In genomic region chr12:50283230-50283923, GRCh38 we compare ENCODE assay signal across 8 cellular contexts. TPM values are rescaled to one million over a fixed set of nuclear protein-coding genes. Genes with fewer than 3 reads are reported as not detected.
DNase-seq lines count a peak whose midpoint lies in the region; ATAC-seq and TF ChIP-seq lines count a peak whose summit lies in the region.

Gene LIMA1, minus strand, starts transcription at chr12:50283520. Its CDS starts 34,769 bp downstream, at chr12:50248751.

- peak; percentile 56; the same call in 1 of the 2 replicates for TF ChIP-seq CTCF in Panc1 (IDR thresholded peaks at IDR 0.05)

- H3K4me1 ChIP-seq in Panc1 (ENCODE audit: control insufficient read depth, insufficient read depth, low read length) = peaks cover 44% of the 10 kb centered on the region
- H3K4me1 ChIP-seq in muscle layer of colon (ENCODE audit: insufficient read depth, low read length) = peaks cover 7% of the 10 kb centered on the region

- H3K4me3 Mint-ChIP-seq in activated T-cell treated with anti-CD3 and anti-CD28 coated beads, Interleukin-2, amount 50 U/mL, for 4 hours = peak within 1 kb of the TSS; percentile 88

- ATAC-seq in GM21619 (IDR thresholded peaks at IDR 0.05; ENCODE audit: unreplicated experiment) (peak; percentile 86), Panc1 (peak; percentile 98), esophagus mucosa (peak; percentile 99)
- peak; percentile 99 for ATAC-seq in activated T-cell treated with anti-CD3 and anti-CD28 coated beads, Interleukin-2, amount 50 U/mL, for 4 hours

- peak; percentile 29 for DNase-seq in DMS 273 treated with DMSO at 0.1 percent for 48 hours (lab: John Stamatoyannopoulos, UW)
- peak; percentile 86 for DNase-seq in KBM-7
- DNase-seq in Panc1 (ENCODE audit: low read depth, low spot score) = no peak
- peak; percentile 90 for DNase-seq in activated T-cell treated with anti-CD3 and anti-CD28 coated beads, Interleukin-2, amount 50 U/mL, for 4 hours
- DNase-seq in stimulated activated CD8-positive, alpha-beta memory T cell treated with anti-CD3 and anti-CD28 coated beads, Interleukin-7, amount 100 ng/mL, for 24 hours (ENCODE audit: low read depth) = peak; percentile 84

- H3K4me1 Mint-ChIP-seq in activated T-cell treated with anti-CD3 and anti-CD28 coated beads, Interleukin-2, amount 50 U/mL, for 4 hours (ENCODE audit: low read depth) = peaks cover 24% of the 10 kb centered on the region

- BruUV-seq in Panc1 (replicated peaks; lab: Mats Ljungman, UMichigan) = no TSS peak

- H3K4me3 ChIP-seq in Panc1 (ENCODE audit: low read depth in 2 of 2, low read length in 2 of 2) = peak within 1 kb of the TSS; percentile 95 to 98
- peak within 1 kb of the TSS; percentile 45 to 98 for H3K4me3 ChIP-seq in muscle layer of colon (ENCODE audit: low read depth in 1 of 2, low read length in 2 of 2)

- H3K9me3 Mint-ChIP-seq in activated T-cell treated with anti-CD3 and anti-CD28 coated beads, Interleukin-2, amount 50 U/mL, for 4 hours = no peaks in the 10 kb centered on the region

- peak within 1 kb of the TSS; percentile 85 for H3K9ac ChIP-seq in muscle layer of colon (ENCODE audit: low read length)

- H3K9me3 ChIP-seq in Panc1 (ENCODE audit: control insufficient read depth, insufficient read depth, low read depth, low read length) (no peaks in the 10 kb centered on the region), muscle layer of colon (ENCODE audit: low read length) (no peaks in the 10 kb centered on the region)

- POLR2A ChIA-PET in Panc1 (lab: Charles Lee) = interaction anchor here (0.6 kb wide), 1 partner anchor 11 kb away, joined by 6 read pairs; no protein-coding TSS in a partner anchor

- CTCF ChIA-PET in Panc1 (lab: Charles Lee) = interaction anchor here (0.6 to 1.4 kb wide), 3 partner anchors 32 to 101 kb away, joined by 4 to 6 read pairs (median 4); no protein-coding TSS in a partner anchor

- intact Hi-C loops in Panc1 (cut with micrococcal nuclease; ENCODE audit: unreplicated experiment) = no loop called here

- H3K36me3 Mint-ChIP-seq in activated T-cell treated with anti-CD3 and anti-CD28 coated beads, Interleukin-2, amount 50 U/mL, for 4 hours (ENCODE audit: insufficient read depth) = no peaks in the 10 kb centered on the region

- H3K27me3 ChIP-seq in Panc1 (ENCODE audit: control insufficient read depth, insufficient read depth, low read length) = no peaks in the 10 kb centered on the region
- H3K27me3 ChIP-seq in muscle layer of colon (ENCODE audit: control insufficient read depth in 1 of 2, insufficient read depth in 2 of 2, low read length in 2 of 2) = no peaks in the 10 kb centered on the region

- in situ Hi-C loops in KBM-7 (cut with MboI; ENCODE audit: low pct_unique_long_range_greater_than_20kb, low sequenced_read_pairs) = no loop called here
- in situ Hi-C loops in Panc1 (cut with HindIII; ENCODE audit: low pct_unique_long_range_greater_than_20kb, low sequenced_read_pairs) = no loop called here

- H3K27ac ChIP-seq in Panc1 (ENCODE audit: low read length) = peak within 1 kb of the TSS; percentile 99
- peak within 1 kb of the TSS; percentile 46 for H3K27ac ChIP-seq in muscle layer of colon (ENCODE audit: low read depth, low read length)

- H3K27me3 Mint-ChIP-seq in activated T-cell treated with anti-CD3 and anti-CD28 coated beads, Interleukin-2, amount 50 U/mL, for 4 hours (ENCODE audit: low read depth) = no peaks in the 10 kb centered on the region

- no peaks in the 10 kb centered on the region for H3K36me3 ChIP-seq in Panc1 (ENCODE audit: control insufficient read depth, insufficient read depth, low read length)
- H3K36me3 ChIP-seq in muscle layer of colon (ENCODE audit: insufficient read depth, low read length) = no peaks in the 10 kb centered on the region

RNA-seq across cellular contexts. Expression of gene LIMA1, which starts in this region (rescaled TPM):
- total RNA-seq in Panc1 (2021; ENCODE audit: unreplicated experiment) = 155 TPM
- 69.9 TPM for polyA plus RNA-seq in Panc1 (2012; ENCODE audit: insufficient read length)
- total RNA-seq in activated T-cell treated with anti-CD3 and anti-CD28 coated beads, Interleukin-2, amount 50 U/mL, for 4 hours = 10 to 100 TPM; 31.6 to 56.4 (median 48.9) TPM
- 53.9 TPM for total RNA-seq in esophagus mucosa
